In genomic region chr1:155309423-155310021, GRCh38 we compare ENCODE assay signal across 9 cellular contexts. TPM values are rescaled to one million over a fixed set of nuclear protein-coding genes. Genes with fewer than 3 reads are reported as not detected.
DNase-seq lines count a peak whose midpoint lies in the region; ATAC-seq, FAIRE-seq and TF ChIP-seq lines count a peak whose summit lies in the region.
"Had no signal": no experiment of that assay in that cellular context is flagged by ENCODE, and none has a peak within 500 bp of the region (broad histone marks: within the 10 kb centered on the region; RNA-seq: fewer than 3 reads in every experiment).

No MANE protein-coding gene starts in this region.

- intact Hi-C loops in heart left ventricle (cut with DNase I): loop anchor here in 4 of 10 donors (2.0 to 5.0 kb wide), 4 partner anchors 13 to 57 kb away; partner anchors contain the start of genes ENTREP3 (in 1 of the 4) and SCAMP3 (in 1 of the 4)

- no peaks in the 10 kb centered on the region for H3K9me3 ChIP-seq in heart left ventricle

- ATAC-seq in WTC11 (no peak), heart left ventricle (peak in 3 of 4 donors; percentile 4 to 29 (median 7)), HG02852 (IDR thresholded peaks at IDR 0.05; ENCODE audit: unreplicated experiment) (no peak)

- peaks cover 6% of the 10 kb centered on the region for H3K27me3 Mint-ChIP-seq in activated naive CD4-positive, alpha-beta T cell treated with anti-CD3 and anti-CD28 coated beads, Interleukin-2, amount 10 ng/mL, durations not matched to agents 7 days and 5 days
- no peaks in the 10 kb centered on the region for H3K27me3 Mint-ChIP-seq in WTC11 (ENCODE audit: low read depth)

- peak overlapping the region; percentile 95 for H3K27ac Mint-ChIP-seq in activated naive CD4-positive, alpha-beta T cell treated with anti-CD3 and anti-CD28 coated beads, Interleukin-2, amount 10 ng/mL, durations not matched to agents 7 days and 5 days
- peak overlapping the region; percentile 99 for H3K27ac Mint-ChIP-seq in WTC11

- TF ChIP-seq POLR2A in heart left ventricle (IDR thresholded peaks at IDR 0.05): peak in 1 of 2 donors; percentile 9

- peak overlapping the region; percentile 80 to 95 (median 90) for H3K27ac ChIP-seq in heart left ventricle

- peak overlapping the region; percentile 91 for H3K4me3 Mint-ChIP-seq in activated naive CD4-positive, alpha-beta T cell treated with anti-CD3 and anti-CD28 coated beads, Interleukin-2, amount 10 ng/mL, durations not matched to agents 7 days and 5 days
- peak overlapping the region; percentile 97 for H3K4me3 Mint-ChIP-seq in WTC11

- H3K36me3 ChIP-seq in heart left ventricle: peaks cover 0 to 40% (median 25%) of the 10 kb centered on the region in 9 donors

- POLR2A ChIA-PET in WTC11 (lab: Charles Lee): no interaction called here

- 10 to 16% (median 11%) methylated on average over 7 to 11 of the region's 11 CpGs for WGBS in heart left ventricle, 4 donors

- no peaks in the 10 kb centered on the region for H3K9me3 Mint-ChIP-seq in activated naive CD4-positive, alpha-beta T cell treated with anti-CD3 and anti-CD28 coated beads, Interleukin-2, amount 10 ng/mL, durations not matched to agents 7 days and 5 days
- no peaks in the 10 kb centered on the region for H3K9me3 Mint-ChIP-seq in WTC11

- FAIRE-seq in GM19239 (lab: Jason Lieb, UNC): no peak

- peaks cover 45% of the 10 kb centered on the region for H3K4me1 Mint-ChIP-seq in activated naive CD4-positive, alpha-beta T cell treated with anti-CD3 and anti-CD28 coated beads, Interleukin-2, amount 10 ng/mL, durations not matched to agents 7 days and 5 days
- H3K4me1 Mint-ChIP-seq in WTC11: peaks cover 22% of the 10 kb centered on the region

- H3K36me3 Mint-ChIP-seq in activated naive CD4-positive, alpha-beta T cell treated with anti-CD3 and anti-CD28 coated beads, Interleukin-2, amount 10 ng/mL, durations not matched to agents 7 days and 5 days: peaks cover 39% of the 10 kb centered on the region
- peaks cover 37% of the 10 kb centered on the region for H3K36me3 Mint-ChIP-seq in WTC11

- CTCF ChIA-PET in activated naive CD4-positive, alpha-beta T cell treated with anti-CD3 and anti-CD28 coated beads, Interleukin-2, amount 10 ng/mL, durations not matched to agents 7 days and 5 days (lab: Charles Lee): interaction anchor here (1.2 to 2.1 kb wide), 2 partner anchors 12 to 59 kb away, joined by 3 to 6 read pairs; no protein-coding TSS in a partner anchor
- CTCF ChIA-PET in WTC11 (lab: Charles Lee): no interaction called here

- peak overlapping the region; percentile 66 to 96 (median 80) for H3K4me3 ChIP-seq in heart left ventricle
- peak overlapping the region; percentile 80 for H3K4me3 ChIP-seq in retinal pigment epithelial cell (ENCODE audit: low read length)

- peaks cover 4 to 34% (median 18%) of the 10 kb centered on the region in 12 donors for H3K4me1 ChIP-seq in heart left ventricle

- no peaks in the 10 kb centered on the region for H3K27me3 ChIP-seq in heart left ventricle

- DNase-seq in activated naive CD4-positive, alpha-beta T cell treated with anti-CD3 and anti-CD28 coated beads, Interleukin-2, amount 10 ng/mL, durations not matched to agents 7 days and 5 days: no peak
- DNase-seq in activated naive CD4-positive, alpha-beta T cell treated with Interleukin-2 at 50 U/mL for 16 hours: no peak
- DNase-seq in WTC11 (ENCODE audit: low spot score) (no peak), heart left ventricle (peak; percentile 40 to 68 (median 52)), retinal pigment epithelial cell (ENCODE audit: low read depth) (no peak), GM19239 (ENCODE audit: insufficient read length, low spot score) (no peak), NK-92 (lab: John Stamatoyannopoulos, UW; ENCODE audit: unreplicated experiment) (no peak)

- TF ChIP-seq CTCF in WTC11 (IDR thresholded peaks at IDR 0.05) (no peak), heart left ventricle (IDR thresholded peaks at IDR 0.05) (no peak), retinal pigment epithelial cell (conservative IDR thresholded peaks at IDR 0.05; ENCODE audit: low read depth, low read length) (no peak)

TF ChIP-seq in WTC11, 78 proteins besides CTCF, POLR2A, EP300 and RAD21:
- TF ChIP-seq, protein P1, sequence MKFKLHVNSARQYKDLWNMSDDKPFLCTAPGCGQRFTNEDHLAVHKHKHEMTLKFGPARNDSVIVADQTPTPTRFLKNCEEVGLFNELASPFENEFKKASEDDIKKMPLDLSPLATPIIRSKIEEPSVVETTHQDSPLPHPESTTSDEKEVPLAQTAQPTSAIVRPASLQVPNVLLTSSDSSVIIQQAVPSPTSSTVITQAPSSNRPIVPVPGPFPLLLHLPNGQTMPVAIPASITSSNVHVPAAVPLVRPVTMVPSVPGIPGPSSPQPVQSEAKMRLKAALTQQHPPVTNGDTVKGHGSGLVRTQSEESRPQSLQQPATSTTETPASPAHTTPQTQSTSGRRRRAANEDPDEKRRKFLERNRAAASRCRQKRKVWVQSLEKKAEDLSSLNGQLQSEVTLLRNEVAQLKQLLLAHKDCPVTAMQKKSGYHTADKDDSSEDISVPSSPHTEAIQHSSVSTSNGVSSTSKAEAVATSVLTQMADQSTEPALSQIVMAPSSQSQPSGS (CRISPR knock-in tag; IDR thresholded peaks at IDR 0.05; ENCODE audit: borderline replicate concordance, low read depth): no peak
- no peak for TF ChIP-seq ZNF138 (CRISPR knock-in tag; conservative IDR thresholded peaks at IDR 0.05)
- no peak; the same call in 1 of the 2 replicates for TF ChIP-seq ARID4B (CRISPR knock-in tag; IDR thresholded peaks at IDR 0.05; ENCODE audit: borderline replicate concordance)
- 0 out of 2 replicates have a peak, but pooled peaks have one; percentile 20 for TF ChIP-seq ETV6 (CRISPR knock-in tag; IDR thresholded peaks at IDR 0.05)
- TF ChIP-seq ZNF423 (CRISPR knock-in tag; IDR thresholded peaks at IDR 0.05): 0 out of 2 replicates have a peak, but pooled peaks have one; percentile 7

RNA-seq across cellular contexts. Expression of gene FDPS, which starts 0.9 kb away (rescaled TPM):
- 342 to 366 TPM (median 354 TPM) in 3 replicates for total RNA-seq in WTC11 (2021)
- total RNA-seq in heart left ventricle: 10 to 100 TPM; 63.7 to 87.9 (median 77.6) TPM
- 100 to 1,000 TPM in 1 of 2 donors, 10 to 100 TPM in 1; 67.0 to 120 TPM for polyA plus RNA-seq in heart left ventricle

RNA-seq across cellular contexts. Expression of gene PKLR, which starts 8.3 kb away (rescaled TPM):
- total RNA-seq in WTC11 (2021) (1.5 to 2.5 TPM (median 1.6 TPM) in 3 replicates), heart left ventricle (under 1 TPM in 1 of 9 donors, not detected in 8; 0.09 TPM)
- polyA plus RNA-seq in heart left ventricle: not detected
- total RNA-seq: pulmonary artery endothelial cell had no signal

RNA-seq across cellular contexts. Expression of gene RUSC1, which starts 11.2 kb away (rescaled TPM):
- 51.4 to 68.8 TPM (median 55.3 TPM) in 3 replicates for total RNA-seq in WTC11 (2021)
- total RNA-seq in heart left ventricle: 10 to 100 TPM; 14.6 to 28.0 (median 16.3) TPM
- polyA plus RNA-seq in heart left ventricle: 10 to 100 TPM; 16.3 to 25.9 TPM

RNA-seq across cellular contexts. Expression of gene HCN3, which starts 32.3 kb away (rescaled TPM):
- total RNA-seq in WTC11 (2021) (5.9 to 7.3 TPM (median 6.3 TPM) in 3 replicates), heart left ventricle (1 to 10 TPM in 4 of 9 donors, under 1 TPM in 5; 0.49 to 1.7 (median 0.99) TPM)
- polyA plus RNA-seq in heart left ventricle: 1 to 10 TPM; 1.2 to 1.4 TPM

RNA-seq across cellular contexts. Expression of gene CLK2, which starts 36.2 kb away (rescaled TPM):
- 68.2 to 74.9 TPM (median 74.4 TPM) in 3 replicates for total RNA-seq in WTC11 (2021)
- total RNA-seq in heart left ventricle: 10 to 100 TPM in 8 of 9 donors, 1 to 10 TPM in 1; 9.6 to 26.1 (median 17.2) TPM
- 10 to 100 TPM; 15.9 to 22.8 TPM for polyA plus RNA-seq in heart left ventricle

Comparison
In these comparisons a context has a peak if more than half of its experiments do, and no peak if none do; other contexts are left out.
1. DNase-seq: peak in heart left ventricle (5 of 5); none in activated naive CD4-positive, alpha-beta T cell treated with anti-CD3 and anti-CD28 coated beads, Interleukin-2, amount 10 ng/mL, durations not matched to agents 7 days and 5 days (single experiment), activated naive CD4-positive, alpha-beta T cell treated with Interleukin-2 at 50 U/mL for 16 hours (single experiment), WTC11 (single experiment), retinal pigment epithelial cell (single experiment), GM19239 (single experiment) and NK-92 (single experiment).
2. ATAC-seq: peak in heart left ventricle (3 of 4); none in WTC11 (single experiment) and HG02852 (single experiment).